In the genomic region with DNA sequence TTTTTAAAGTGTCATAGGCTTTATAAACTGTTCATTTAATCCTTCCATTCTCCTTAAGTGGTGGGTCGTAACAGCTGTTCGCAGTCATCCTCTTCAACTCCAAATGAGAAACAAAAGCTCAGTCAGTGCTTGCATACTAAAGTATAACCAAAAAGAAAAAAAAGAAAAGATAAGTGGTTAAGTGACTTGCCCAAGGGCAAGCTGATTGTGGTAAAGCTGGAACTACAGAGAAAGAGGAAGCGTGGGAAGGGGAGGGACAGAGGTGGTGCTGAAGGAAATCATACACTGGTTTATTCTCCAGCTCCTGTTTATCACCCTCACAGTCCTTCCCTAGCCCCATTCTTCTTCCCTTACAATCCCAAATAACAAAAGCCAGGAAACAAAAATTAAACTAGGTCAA, we compare ENCODE assay signal across 10 cellular contexts. TPM values are rescaled to one million over a fixed set of nuclear protein-coding genes. Genes with fewer than 3 reads are reported as not detected.
A peak's percentile ranks its signal among the peaks of the same experiment; 100 is the strongest.
DNase-seq lines count a peak whose midpoint lies in the region; ATAC-seq and TF ChIP-seq lines count a peak whose summit lies in the region.
"Had no signal": no experiment of that assay in that cellular context is flagged by ENCODE, and none has a peak within 500 bp of the region (broad histone marks: within the 10 kb centered on the region; RNA-seq: fewer than 3 reads in every experiment).

No MANE protein-coding gene starts in this region.

- no peak for TF ChIP-seq CTCF in foreskin keratinocyte (conservative IDR thresholded peaks at IDR 0.05)
- TF ChIP-seq CTCF in Peyer's patch (IDR thresholded peaks at IDR 0.05) = no peak
- no peak for TF ChIP-seq CTCF in thyroid gland (IDR thresholded peaks at IDR 0.05)
- no peak for TF ChIP-seq CTCF in stomach (IDR thresholded peaks at IDR 0.05)

- H3K36me3 ChIP-seq in Peyer's patch (peaks cover 0 to 4% (median 0%) of the 10 kb centered on the region in 3 donors), thyroid gland (no peaks in the 10 kb centered on the region), stomach (peaks cover 0 to 18% (median 12%) of the 10 kb centered on the region in 4 donors)

- no peak for TF ChIP-seq EP300 in stomach (IDR thresholded peaks at IDR 0.05)

- ATAC-seq in HG02798 (IDR thresholded peaks at IDR 0.05; ENCODE audit: poor library complexity, unreplicated experiment) = peak; percentile 66
- ATAC-seq in foreskin keratinocyte = peak; percentile 62

- DNase-seq in COLO829 (ENCODE audit: low spot score) = peak; percentile 60
- DNase-seq in SIG-M5 (lab: John Stamatoyannopoulos, UW) = peak; percentile 69
- peak; percentile 31 to 42 for DNase-seq in foreskin keratinocyte
- no peak for DNase-seq in Peyer's patch
- DNase-seq in thyroid gland = no peak
- no peak for DNase-seq in stomach
- DNase-seq in hippocampal formation (lab: John Stamatoyannopoulos, UW) = no peak
- DNase-seq: cerebellar nuclear complex had no signal

- H3K27me3 ChIP-seq in foreskin keratinocyte (no peaks in the 10 kb centered on the region), Peyer's patch (no peaks in the 10 kb centered on the region), thyroid gland (no peaks in the 10 kb centered on the region), stomach (no peaks in the 10 kb centered on the region)
- H3K27me3 ChIP-seq: SJSA1 had no signal

- intact Hi-C loops in thyroid gland (cut with DNase I) = no loop called here
- intact Hi-C loops in stomach (cut with DNase I; ENCODE audit: low total_unique reads) = no loop called here

- H3K9me3 ChIP-seq in Peyer's patch = no peaks in the 10 kb centered on the region
- H3K9me3 ChIP-seq in thyroid gland = no peaks in the 10 kb centered on the region
- H3K9me3 ChIP-seq in stomach = no peaks in the 10 kb centered on the region
- H3K9me3 ChIP-seq: SJSA1 had no signal

- TF ChIP-seq POLR2A in Peyer's patch (IDR thresholded peaks at IDR 0.05) (no peak), thyroid gland (IDR thresholded peaks at IDR 0.05) (no peak), stomach (IDR thresholded peaks at IDR 0.05) (no peak)

- H3K4me3 ChIP-seq in Peyer's patch = no peak overlapping the region
- no peak overlapping the region for H3K4me3 ChIP-seq in thyroid gland (replicated peaks in 1 of 3)
- H3K4me3 ChIP-seq in stomach = no peak overlapping the region
- H3K4me3 ChIP-seq: SJSA1 had no signal

- H3K27ac ChIP-seq in foreskin keratinocyte (no peak overlapping the region), Peyer's patch (no peak overlapping the region), thyroid gland (no peak overlapping the region), stomach (no peak overlapping the region)
- H3K27ac ChIP-seq: SJSA1 had no signal

- peaks cover 9% of the 10 kb centered on the region for H3K4me1 ChIP-seq in foreskin keratinocyte
- peaks cover 0 to 5% (median 2%) of the 10 kb centered on the region in 4 donors for H3K4me1 ChIP-seq in Peyer's patch
- peaks cover 0 to 1% of the 10 kb centered on the region in 2 donors for H3K4me1 ChIP-seq in thyroid gland
- H3K4me1 ChIP-seq in stomach = peaks cover 0 to 19% (median 4%) of the 10 kb centered on the region in 4 donors
- H3K4me1 ChIP-seq: SJSA1 had no signal

- WGBS in thyroid gland, 2 donors = 59 to 72% methylated on average over 3 of the region's 3 CpGs
- 48 to 80% (median 57%) methylated on average over 3 of the region's 3 CpGs for WGBS in stomach, 5 donors

RNA-seq across cellular contexts. Expression of a gene that starts 29.6 kb away (rescaled TPM):
- total RNA-seq in foreskin keratinocyte (27.9 and 28.0 TPM in 2 replicates), Peyer's patch (10 to 100 TPM; 27.1 to 71.8 (median 31.7) TPM), thyroid gland (10 to 100 TPM; 38.8 to 95.2 (median 46.7) TPM), stomach (10 to 100 TPM in 4 of 5 donors, 1 to 10 TPM in 1; 9.3 to 62.4 (median 29.0) TPM)
- polyA plus RNA-seq in foreskin keratinocyte (8.3 and 9.9 TPM in 2 replicates), stomach (1 to 10 TPM; 6.9 to 8.6 (median 7.5) TPM)

RNA-seq across cellular contexts. Expression of a gene that starts 48.6 kb away (rescaled TPM):
- total RNA-seq in foreskin keratinocyte (34.1 and 41.5 TPM in 2 replicates), Peyer's patch (1 to 10 TPM; 1.4 to 5.1 (median 3.4) TPM), thyroid gland (1 to 10 TPM in 3 of 4 donors, under 1 TPM in 1; 0.67 to 1.5 (median 1.1) TPM), stomach (1 to 10 TPM; 1.2 to 8.3 (median 2.9) TPM)
- polyA plus RNA-seq in foreskin keratinocyte (10.7 and 14.6 TPM in 2 replicates), stomach (1 to 10 TPM; 1.1 to 4.6 (median 2.1) TPM)

Comparison
In these comparisons a context has a peak if more than half of its experiments do, and no peak if none do; other contexts are left out.
1. DNase-seq: peak in COLO829 (single experiment), SIG-M5 (single experiment) and foreskin keratinocyte (2 of 2); none in Peyer's patch (0 of 3), thyroid gland (0 of 2), stomach (single experiment) and hippocampal formation (0 of 2).